Comparison of ENCODE assay signal across 26 cellular contexts in genomic region chr3:184588776-184589175, GRCh38. TPM values are rescaled to one million over a fixed set of nuclear protein-coding genes. Genes with fewer than 3 reads are reported as not detected.
"Had no signal": no experiment of that assay in that cellular context is flagged by ENCODE, and none has a peak within 500 bp of the region (broad histone marks: within the 10 kb centered on the region; RNA-seq: fewer than 3 reads in every experiment).

No MANE protein-coding gene starts in this region.

- H3K27me3 ChIP-seq: ovary, right atrium auricular region, right lobe of liver, sigmoid colon, thyroid gland, tibial nerve, vagina had no signal

- FAIRE-seq: small intestine had no signal

- ATAC-seq: naive thymus-derived CD4-positive, alpha-beta T cell; natural killer cell; right lobe of liver; stimulated activated effector memory CD8-positive, alpha-beta T cell treated with anti-CD3 and anti-CD28 coated beads, Interleukin-12 subunit alpha, Interleukin-12 subunit beta, amount 100 ng/mL, for 72 hours; stimulated activated naive B cell treated with anti-CD40 and anti-IgM and Interleukin-4, amounts not matched to agents 10 μg/mL and 1 μg/mL and 100 μg/mL, for 72 hours had no signal

- H3K4me3 ChIP-seq: neural progenitor cell, ovary, right atrium auricular region, right lobe of liver, sigmoid colon, stomach, thoracic aorta, thyroid gland, tibial nerve, upper lobe of left lung, vagina had no signal

- DNase-seq: naive thymus-derived CD4-positive, alpha-beta T cell; natural killer cell; occipital lobe; ovary; retina; sigmoid colon; small intestine; stimulated activated CD4-positive, alpha-beta T cell treated with anti-CD3 and anti-CD28 coated beads, Interleukin-15, amount 100 ng/mL, for 24 hours; stimulated activated CD4-positive, alpha-beta T cell treated with anti-CD3 and anti-CD28 coated beads, Interleukin-2, amount 100 ng/mL, for 24 hours; stimulated activated CD4-positive, alpha-beta T cell treated with anti-CD3 and anti-CD28 coated beads, Interleukin-2, amount 100 ng/mL, for 48 hours; stimulated activated CD4-positive, alpha-beta T cell treated with anti-CD3 and anti-CD28 coated beads, Interleukin-4, amount 100 ng/mL, for 24 hours; stimulated activated naive B cell treated with anti-CD40 and anti-IgM and Interleukin-4, amounts not matched to agents 10 μg/mL and 1 μg/mL and 100 μg/mL, for 72 hours; stimulated activated naive CD4-positive, alpha-beta T cell treated with Interleukin-2 at 50 U/mL for 16 hours; stomach; thyroid gland; trophoblast cell; upper lobe of left lung had no signal

- H3K9me3 ChIP-seq: ovary, right atrium auricular region, right lobe of liver, sigmoid colon, stomach, thoracic aorta, thyroid gland, tibial nerve, upper lobe of left lung, vagina had no signal

- H2AFZ ChIP-seq: neural progenitor cell, parathyroid adenoma had no signal

- H3K9ac ChIP-seq: neural progenitor cell, parathyroid adenoma had no signal

- H3K27ac ChIP-seq: neural progenitor cell, ovary, parathyroid adenoma, right atrium auricular region, right lobe of liver, sigmoid colon, stomach, thoracic aorta, thyroid gland, tibial nerve, upper lobe of left lung, vagina had no signal

- H3K36me3 ChIP-seq: neural progenitor cell, ovary, right atrium auricular region, right lobe of liver, sigmoid colon, stomach, thoracic aorta, thyroid gland, tibial nerve, upper lobe of left lung, vagina had no signal

- H3K4me2 ChIP-seq: neural progenitor cell had no signal

- H3K4me1 ChIP-seq: parathyroid adenoma, right lobe of liver had no signal

- H3K79me2 ChIP-seq: parathyroid adenoma had no signal

RNA-seq across cellular contexts. Expression of gene EPHB3, which starts 27.2 kb away (rescaled TPM):
- total RNA-seq: natural killer cell, pulmonary artery endothelial cell had no signal
